16 cellular contexts compared by ENCODE assay signal in genomic region chr17:35931794-35932419, GRCh38. TPM values are rescaled to one million over a fixed set of nuclear protein-coding genes. Genes with fewer than 3 reads are reported as not detected.
DNase-seq lines count a peak whose midpoint lies in the region; ATAC-seq and TF ChIP-seq lines count a peak whose summit lies in the region.
"Had no signal": no experiment of that assay in that cellular context is flagged by ENCODE, and none has a peak within 500 bp of the region (broad histone marks: within the 10 kb centered on the region; RNA-seq: fewer than 3 reads in every experiment).

No MANE protein-coding gene starts in this region.

- POLR2A ChIA-PET in HEK293 (lab: Yijun Ruan, JAX): interaction anchor here (0.5 to 2.6 kb wide), 6 partner anchors 10 to 670 kb away, joined by 3 to 14 read pairs (median 3); partner anchors contain the start of genes MRM1 and TAF15

- H3K4me1 ChIP-seq in HEK293 (ENCODE audit: control insufficient read depth, insufficient read depth, low read length) (peaks cover 7% of the 10 kb centered on the region), stomach (peaks cover 11 to 24% (median 15%) of the 10 kb centered on the region in 4 donors)
- H3K4me1 ChIP-seq: foreskin keratinocyte had no signal

- H3K4me3 ChIP-seq in HEK293 (ENCODE audit: low read depth, low read length) (no peak overlapping the region), astrocyte of the cerebellum (ENCODE audit: low read depth, low read length) (no peak overlapping the region), stomach (no peak overlapping the region)
- H3K4me3 ChIP-seq: BLaER1 treated with 17β-estradiol and CSF1 and Interleukin-3, amounts not matched to agents 10 nM and 100 nM; PC-9; right lobe of liver had no signal

- no peak for TF ChIP-seq POLR2A in stomach (IDR thresholded peaks at IDR 0.05)

- WGBS in stomach, 5 donors: 53 to 76% (median 66%) methylated on average over 6 of the region's 6 CpGs

- intact Hi-C loops in stomach (cut with DNase I; ENCODE audit: low total_unique reads): no loop called here

- H3K9me3 ChIP-seq in HEK293 (ENCODE audit: control insufficient read depth, insufficient read depth, low read depth, low read length) (no peaks in the 10 kb centered on the region), stomach (no peaks in the 10 kb centered on the region)
- H3K9me3 ChIP-seq: BLaER1 treated with 17β-estradiol and CSF1 and Interleukin-3, amounts not matched to agents 10 nM and 100 nM; right lobe of liver had no signal

- DNase-seq in astrocyte of the cerebellum (ENCODE audit: low read depth) (peak; percentile 13), left kidney (ENCODE audit: low read depth, low spot score) (peak; percentile 51), stomach (no peak), SKM-1 (lab: John Stamatoyannopoulos, UW; ENCODE audit: unreplicated experiment) (no peak)
- no peak for DNase-seq in stimulated activated naive CD8-positive, alpha-beta T cell treated with anti-CD3 and anti-CD28 coated beads, Interleukin-15, Interleukin-2, amounts not matched to agents 100 U/mL and 50 U/mL, for 24 hours
- DNase-seq: activated CD4-positive, alpha-beta T cell treated with anti-CD3 and anti-CD28 coated beads, Interleukin-2, amount 50 U/mL, for 48 hours; activated gamma-delta T cell; cortex of kidney; foreskin keratinocyte; H9; NCI-H1092 treated with DMSO at 0.1 percent for 48 hours; PC-9; right lobe of liver had no signal

- CTCF ChIA-PET in HEK293 (lab: Yijun Ruan, JAX): interaction anchor here (1.0 to 1.6 kb wide), 5 partner anchors 11 to 217 kb away, joined by 5 to 12 read pairs (median 6); partner anchors contain the start of gene LYZL6

- no peak overlapping the region for H3K27ac ChIP-seq in HEK293 (ENCODE audit: extremely low read depth, low read depth, low read length)
- no peak overlapping the region for H3K27ac ChIP-seq in stomach
- H3K27ac ChIP-seq: foreskin keratinocyte, PC-9, right lobe of liver had no signal

- in situ Hi-C loops in astrocyte of the cerebellum (cut with HindIII; ENCODE audit: low sequenced_read_pairs): no loop called here

- no peak for ATAC-seq in stimulated activated naive CD8-positive, alpha-beta T cell treated with anti-CD3 and anti-CD28 coated beads, Interleukin-15, Interleukin-2, amounts not matched to agents 100 U/mL and 50 U/mL, for 24 hours
- ATAC-seq: foreskin keratinocyte, right lobe of liver had no signal

- TF ChIP-seq CTCF in HEK293 (tag by site-specific recombination; IDR thresholded peaks at IDR 0.05): no peak
- no peak for TF ChIP-seq CTCF in astrocyte of the cerebellum (IDR thresholded peaks at IDR 0.05; ENCODE audit: low read depth, low read length, missing control alignments)
- TF ChIP-seq CTCF in stomach (IDR thresholded peaks at IDR 0.05): no peak

- peaks cover 0 to 18% (median 0%) of the 10 kb centered on the region in 3 donors for H3K27me3 ChIP-seq in stomach
- H3K27me3 ChIP-seq: foreskin keratinocyte, right lobe of liver had no signal

- peaks cover 0 to 5% of the 10 kb centered on the region in 2 experiments; a peak in 1 of 3 replicates for H3K36me3 ChIP-seq in HEK293 (ENCODE audit: control insufficient read depth in 2 of 2, insufficient read depth in 1 of 2, low read length in 2 of 2)
- H3K36me3 ChIP-seq in stomach: no peaks in the 10 kb centered on the region
- H3K36me3 ChIP-seq: BLaER1 treated with 17β-estradiol and CSF1 and Interleukin-3, amounts not matched to agents 10 nM and 100 nM; right lobe of liver had no signal

- no peak for TF ChIP-seq EP300 in stomach (IDR thresholded peaks at IDR 0.05)

TF ChIP-seq in HEK293, 187 proteins besides CTCF, POLR2A, EP300 and RAD21:
- 0 out of 2 replicates have a peak, but pooled peaks have one; percentile 16 for TF ChIP-seq SP2 (tag by site-specific recombination; IDR thresholded peaks at IDR 0.05)
- TF ChIP-seq, protein P1, sequence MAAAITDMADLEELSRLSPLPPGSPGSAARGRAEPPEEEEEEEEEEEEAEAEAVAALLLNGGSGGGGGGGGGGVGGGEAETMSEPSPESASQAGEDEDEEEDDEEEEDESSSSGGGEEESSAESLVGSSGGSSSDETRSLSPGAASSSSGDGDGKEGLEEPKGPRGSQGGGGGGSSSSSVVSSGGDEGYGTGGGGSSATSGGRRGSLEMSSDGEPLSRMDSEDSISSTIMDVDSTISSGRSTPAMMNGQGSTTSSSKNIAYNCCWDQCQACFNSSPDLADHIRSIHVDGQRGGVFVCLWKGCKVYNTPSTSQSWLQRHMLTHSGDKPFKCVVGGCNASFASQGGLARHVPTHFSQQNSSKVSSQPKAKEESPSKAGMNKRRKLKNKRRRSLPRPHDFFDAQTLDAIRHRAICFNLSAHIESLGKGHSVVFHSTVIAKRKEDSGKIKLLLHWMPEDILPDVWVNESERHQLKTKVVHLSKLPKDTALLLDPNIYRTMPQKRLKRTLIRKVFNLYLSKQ (tag by site-specific recombination; IDR thresholded peaks at IDR 0.05; ENCODE audit: borderline replicate concordance): no peak

RNA-seq across cellular contexts. Expression of gene RDM1, which starts 1.3 kb away (rescaled TPM):
- 1 to 10 TPM in 1 of 5 donors, not detected in 4; 5.9 TPM for total RNA-seq in stomach
- polyA plus RNA-seq in stomach: under 1 TPM in 1 of 3 donors, not detected in 2; 0.98 TPM
- total RNA-seq: right lobe of liver had no signal

RNA-seq across cellular contexts. Expression of gene LYZL6, which starts 11.6 kb away (rescaled TPM):
- total RNA-seq in stomach: not detected
- not detected for polyA plus RNA-seq in stomach
- total RNA-seq: foreskin keratinocyte, H9, PC-9, right lobe of liver had no signal
- polyA plus RNA-seq: foreskin keratinocyte, keratinocyte had no signal

RNA-seq across cellular contexts. Expression of gene CCL16, which starts 49.4 kb away (rescaled TPM):
- under 1 TPM in 1 of 5 donors, not detected in 4; 0.72 TPM for total RNA-seq in stomach
- under 1 TPM in 1 of 3 donors, not detected in 2; 0.15 TPM for polyA plus RNA-seq in stomach
- total RNA-seq: foreskin keratinocyte, H9, PC-9 had no signal
- polyA plus RNA-seq: foreskin keratinocyte, keratinocyte had no signal

RNA-seq across cellular contexts. Expression of gene CCL5, which starts 51.7 kb away (rescaled TPM):
- 10 to 100 TPM in 1 of 5 donors, 1 to 10 TPM in 2, not detected in 2; 2.0 to 21.7 (median 2.6) TPM for total RNA-seq in stomach
- 10 to 100 TPM in 1 of 3 donors, 1 to 10 TPM in 2; 4.9 to 32.2 (median 5.7) TPM for polyA plus RNA-seq in stomach
- total RNA-seq: foreskin keratinocyte, H9, PC-9 had no signal

RNA-seq across cellular contexts. Expression of gene CCL14, which starts 54.6 kb away (rescaled TPM):
- 1 to 10 TPM in 4 of 5 donors, under 1 TPM in 1; 0.58 to 8.4 (median 2.2) TPM for total RNA-seq in stomach
- 10 to 100 TPM in 2 of 3 donors, 1 to 10 TPM in 1; 2.9 to 80.3 (median 19.6) TPM for polyA plus RNA-seq in stomach
- total RNA-seq: foreskin keratinocyte, H9, PC-9 had no signal
- polyA plus RNA-seq: foreskin keratinocyte, keratinocyte had no signal

Comparison
In these comparisons a context has a peak if more than half of its experiments do, and no peak if none do; other contexts are left out.
1. DNase-seq: peak in astrocyte of the cerebellum (single experiment) and left kidney (single experiment); none in stomach (single experiment), SKM-1 (single experiment) and stimulated activated naive CD8-positive, alpha-beta T cell treated with anti-CD3 and anti-CD28 coated beads, Interleukin-15, Interleukin-2, amounts not matched to agents 100 U/mL and 50 U/mL, for 24 hours (single experiment).